Comparison of ENCODE assay signal across 8 cellular contexts in genomic region chr7:953547-954327, GRCh38. TPM values are rescaled to one million over a fixed set of nuclear protein-coding genes. Genes with fewer than 3 reads are reported as not detected.
DNase-seq lines count a peak whose midpoint lies in the region; ATAC-seq and TF ChIP-seq lines count a peak whose summit lies in the region.

No MANE protein-coding gene starts in this region.

- CTCF ChIA-PET in AG04450 (lab: Charles Lee) = no interaction called here

- H3K27me3 ChIP-seq in AG04450 (ENCODE audit: control insufficient read depth, insufficient read depth, low read length) (peaks cover 36% of the 10 kb centered on the region), body of pancreas (no peaks in the 10 kb centered on the region), gastrocnemius medialis (peaks cover 26 to 39% (median 33%) of the 10 kb centered on the region in 3 donors), MM.1S (replicated peaks; ENCODE audit: insufficient read depth, low read length) (peaks cover 40% of the 10 kb centered on the region)

- H3F3A ChIP-seq in MM.1S (ENCODE audit: insufficient read depth, low read length) = no peaks in the 10 kb centered on the region

- H3K79me2 ChIP-seq in MM.1S (ENCODE audit: low read length) = no peaks in the 10 kb centered on the region

- intact Hi-C loops in body of pancreas (cut with DNase I) = no loop called here
- intact Hi-C loops in gastrocnemius medialis (cut with DNase I; ENCODE audit: low total_unique reads) = loop anchor here (10.0 kb wide), 1 partner anchor 169 kb away; no protein-coding TSS in a partner anchor

- no peak overlapping the region for H3K4me2 ChIP-seq in MM.1S (ENCODE audit: low read depth, low read length)

- H3K9me3 ChIP-seq in AG04450 (ENCODE audit: control insufficient read depth, insufficient read depth, low read length) (no peaks in the 10 kb centered on the region; the same call in 1 of the 2 replicates), body of pancreas (no peaks in the 10 kb centered on the region), gastrocnemius medialis (no peaks in the 10 kb centered on the region), MM.1S (replicated peaks; ENCODE audit: insufficient read depth, low read length) (no peaks in the 10 kb centered on the region)

- H3K27ac ChIP-seq in AG04450 (ENCODE audit: low read depth, low read length) = no peak overlapping the region
- peak overlapping the region in 1 of 4 donors; percentile 58 for H3K27ac ChIP-seq in body of pancreas
- no peak overlapping the region for H3K27ac ChIP-seq in gastrocnemius medialis
- H3K27ac ChIP-seq in MM.1S (ENCODE audit: low read length) = no peak overlapping the region

- 4% methylated on average over 43 of the region's 78 CpGs; no CpG with 5 or more reads in 1 of the 2 donors for WGBS in body of pancreas, 2 donors

- TF ChIP-seq CTCF in AG04450 (IDR thresholded peaks at IDR 0.05; ENCODE audit: low read depth, low read length) (no peak), body of pancreas (IDR thresholded peaks at IDR 0.05) (no peak), gastrocnemius medialis (IDR thresholded peaks at IDR 0.05 in 4 of 5, conservative IDR thresholded peaks at IDR 0.05 in 1 of 5) (no peak), MM.1S (IDR thresholded peaks at IDR 0.05; ENCODE audit: low read length) (no peak)

- H3K36me3 ChIP-seq in body of pancreas (replicated peaks in 1 of 2; ENCODE audit: insufficient read depth in 1 of 2, low read depth in 2 of 2) = no peaks in the 10 kb centered on the region
- no peaks in the 10 kb centered on the region for H3K36me3 ChIP-seq in gastrocnemius medialis
- no peaks in the 10 kb centered on the region for H3K36me3 ChIP-seq in MM.1S (replicated peaks; ENCODE audit: insufficient read depth, low read length)

- peaks cover 15% of the 10 kb centered on the region for H3K4me1 ChIP-seq in body of pancreas
- peaks cover 0 to 7% of the 10 kb centered on the region in 2 donors for H3K4me1 ChIP-seq in gastrocnemius medialis
- H3K4me1 ChIP-seq in MM.1S (ENCODE audit: low read length) = peaks cover 4% of the 10 kb centered on the region; the same call in 1 of the 2 replicates

- H3K9ac ChIP-seq in MM.1S (ENCODE audit: low read length) = no peak overlapping the region

- POLR2A ChIA-PET in AG04450 (lab: Yijun Ruan, JAX) = interaction anchor here (0.7 kb wide), 1 partner anchor 22 kb away, joined by 4 read pairs; the partner anchor contains the start of gene COX19

- TF ChIP-seq POLR2A in body of pancreas (IDR thresholded peaks at IDR 0.05) (peak in 2 of 3 donors; percentile 16 to 18), gastrocnemius medialis (IDR thresholded peaks at IDR 0.05) (no peak)

- no peaks in the 10 kb centered on the region for H4K20me1 ChIP-seq in MM.1S (ENCODE audit: insufficient read depth, low read length)

- no peaks in the 10 kb centered on the region for H3K9me2 ChIP-seq in MM.1S (replicated peaks; ENCODE audit: insufficient read depth, low read length)

- DNase-seq in AG04450 (ENCODE audit: low read depth, low spot score) = no peak
- peak; percentile 74 for DNase-seq in LoVo (ENCODE audit: low spot score)
- peak in 3 of 4 donors; percentile 51 to 70 (median 59) for DNase-seq in body of pancreas
- DNase-seq in iPS-NIHi7 (ENCODE audit: extremely low spot score) = peak; percentile 56
- DNase-seq in gastrocnemius medialis = no peak
- DNase-seq in MM.1S = no peak
- no peak for DNase-seq in NAMALWA (ENCODE audit: low spot score)

- H3K4me3 ChIP-seq in AG04450 (ENCODE audit: low read depth, low read length) = peak overlapping the region; percentile 36; the same call in 1 of the 2 replicates
- H3K4me3 ChIP-seq in body of pancreas = peak overlapping the region in 1 of 2 donors; percentile 43
- H3K4me3 ChIP-seq in gastrocnemius medialis = peak overlapping the region; percentile 30 to 44 (median 39)
- no peak overlapping the region for H3K4me3 ChIP-seq in MM.1S (ENCODE audit: low read length)

- peak; percentile 7 for ATAC-seq in GM19025 (IDR thresholded peaks at IDR 0.05; ENCODE audit: low read depth, unreplicated experiment)
- ATAC-seq in body of pancreas = peak; percentile 57
- ATAC-seq in gastrocnemius medialis = no peak

- no peak overlapping the region for H2AFZ ChIP-seq in MM.1S (ENCODE audit: low read length)

- in situ Hi-C loops in gastrocnemius medialis (cut with MboI; ENCODE audit: low sequenced_read_pairs in 4 of 4) = no loop called here

RNA-seq across cellular contexts. Expression of gene ADAP1, which starts 0.7 kb away (rescaled TPM):
- polyA plus RNA-seq in AG04450 (2011; rRNA removed) = 0.87 and 0.89 TPM in 2 replicates
- polyA minus RNA-seq in AG04450 (2011; rRNA and poly(A)+ RNA removed) = 1.6 and 1.8 TPM in 2 replicates
- 10 to 100 TPM; 19.7 to 19.8 TPM for total RNA-seq in body of pancreas
- 1 to 10 TPM in 2 of 4 donors, under 1 TPM in 2; 0.71 to 5.0 (median 1.1) TPM for total RNA-seq in gastrocnemius medialis

RNA-seq across cellular contexts. Expression of gene COX19, which starts 21.6 kb away (rescaled TPM):
- 6.5 and 6.8 TPM in 2 replicates for polyA plus RNA-seq in AG04450 (2011; rRNA removed)
- polyA minus RNA-seq in AG04450 (2011; rRNA and poly(A)+ RNA removed) = 3.3 and 5.3 TPM in 2 replicates
- total RNA-seq in body of pancreas = 10 to 100 TPM in 1 of 2 donors, 1 to 10 TPM in 1; 9.6 to 25.1 TPM
- 1 to 10 TPM; 4.7 to 6.5 (median 5.2) TPM for total RNA-seq in gastrocnemius medialis

RNA-seq across cellular contexts. Expression of gene CYP2W1, which starts 29.2 kb away (rescaled TPM):
- polyA plus RNA-seq in AG04450 (2011; rRNA removed) = not detected in 2 replicates
- not detected in 2 replicates for polyA minus RNA-seq in AG04450 (2011; rRNA and poly(A)+ RNA removed)
- total RNA-seq in body of pancreas (not detected), gastrocnemius medialis (not detected)

Comparison
In these comparisons a context has a peak if more than half of its experiments do, and no peak if none do; other contexts are left out.
1. DNase-seq: peak in LoVo (single experiment), body of pancreas (3 of 4) and iPS-NIHi7 (single experiment); none in AG04450 (single experiment), gastrocnemius medialis (0 of 2), MM.1S (single experiment) and NAMALWA (single experiment).
2. ATAC-seq: peak in GM19025 (single experiment) and body of pancreas (single experiment); none in gastrocnemius medialis (0 of 2).
3. POLR2A ChIP-seq: peak in body of pancreas (2 of 3); none in gastrocnemius medialis (0 of 2).